Comparison of ENCODE assay signal across 8 cellular contexts in the genomic region with DNA sequence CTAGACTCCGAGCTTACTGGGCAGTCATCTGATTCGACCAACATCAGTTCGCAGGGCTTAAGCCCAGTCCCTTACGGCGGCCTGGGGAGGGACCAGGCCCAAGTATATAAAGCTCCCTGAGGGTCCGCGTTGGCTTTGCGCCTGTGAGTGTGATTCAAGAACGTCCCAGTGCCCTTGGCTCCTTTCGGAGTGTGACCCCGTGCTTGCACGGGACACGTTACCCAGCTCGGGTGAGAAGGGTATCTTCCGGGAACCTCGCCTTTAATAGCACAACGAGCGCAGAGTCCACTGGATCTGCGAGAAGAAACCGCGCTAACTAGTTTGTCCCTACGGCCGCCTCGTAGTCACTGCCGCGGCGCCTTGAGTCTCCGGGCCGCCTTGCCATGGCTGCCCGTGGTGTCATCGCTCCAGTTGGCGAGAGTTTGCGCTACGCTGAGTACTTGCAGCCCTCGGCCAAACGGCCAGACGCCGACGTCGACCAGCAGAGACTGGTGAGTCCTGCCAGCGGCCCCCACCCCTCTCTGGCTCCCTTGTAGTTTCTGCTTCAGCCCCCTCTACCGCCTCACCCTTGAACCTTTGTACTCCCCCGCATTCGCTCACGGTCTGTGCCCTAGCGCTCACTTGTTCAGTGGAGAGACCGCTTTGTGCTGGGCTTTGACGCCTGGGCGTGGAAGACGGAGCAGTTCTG.
DNase-seq lines count a peak whose midpoint lies in the region; ATAC-seq lines count a peak whose summit lies in the region.

A gene (plus strand): TSS at position 343 of the 688 bp plus-strand sequence. CDS start 41 bp downstream, at position 384.

- ATAC-seq in GM18502 (IDR thresholded peaks at IDR 0.05; ENCODE audit: poor library complexity, unreplicated experiment) (peak; percentile 81), HG02884 (IDR thresholded peaks at IDR 0.05; ENCODE audit: unreplicated experiment) (peak; percentile 82)

- peak; percentile 89 for DNase-seq in NCI-H526 treated with DMSO at 0.1 percent for 48 hours (lab: John Stamatoyannopoulos, UW)
- peak; percentile 87 for DNase-seq in activated CD8-positive, alpha-beta memory T cell treated with anti-CD3 and anti-CD28 coated beads, Interleukin-2, amount 50 U/mL, for 48 hours
- DNase-seq in epidermal melanocyte (ENCODE audit: insufficient read length, low spot score) = peak; percentile 34
- DNase-seq in middle frontal gyrus (ENCODE audit: extremely low spot score, low spot score) = peak; percentile 85
- DNase-seq in stimulated activated CD8-positive, alpha-beta memory T cell treated with anti-CD3 and anti-CD28 coated beads, Interleukin-2, amount 100 ng/mL, for 1 hour (ENCODE audit: low read depth in 2 of 2) = peak; percentile 59 to 68
- DNase-seq in SHP77 treated with DMSO at 0.1 percent for 48 hours (lab: John Stamatoyannopoulos, UW) = no peak
